10 cellular contexts compared by ENCODE assay signal in genomic region chr9:133162802-133163558, GRCh38. TPM values are rescaled to one million over a fixed set of nuclear protein-coding genes. Genes with fewer than 3 reads are reported as not detected.
DNase-seq lines count a peak whose midpoint lies in the region; ATAC-seq and TF ChIP-seq lines count a peak whose summit lies in the region.
"Had no signal": no experiment of that assay in that cellular context is flagged by ENCODE, and none has a peak within 500 bp of the region (broad histone marks: within the 10 kb centered on the region; RNA-seq: fewer than 3 reads in every experiment).

No MANE protein-coding gene starts in this region.

- H3K27me3 ChIP-seq in BLaER1, result no peaks in the 10 kb centered on the region
- 0 out of 2 replicates have a peak, but pooled peaks cover 5% of the 10 kb centered on the region for H3K27me3 ChIP-seq in OCI-LY3 (ENCODE audit: low read depth, low read length)
- H3K27me3 ChIP-seq in fibroblast of lung (ENCODE audit: control insufficient read depth, insufficient read depth, low read length), result no peaks in the 10 kb centered on the region
- H3K27me3 ChIP-seq in neuronal stem cell (ENCODE audit: control insufficient read depth in 3 of 3, insufficient read depth in 3 of 3, low read depth in 1 of 3, low read length in 3 of 3), result peaks cover 0 to 51% (median 23%) of the 10 kb centered on the region in 3 experiments

- peaks cover 64% of the 10 kb centered on the region for H3K4me1 ChIP-seq in BLaER1
- peaks cover 12% of the 10 kb centered on the region; the same call in 1 of the 2 replicates for H3K4me1 ChIP-seq in OCI-LY3 (ENCODE audit: low read length)
- H3K4me1 ChIP-seq in fibroblast of lung (ENCODE audit: control insufficient read depth, extremely low read depth, insufficient read depth, low read length), result no peaks in the 10 kb centered on the region
- H3K4me1 ChIP-seq in neuronal stem cell (ENCODE audit: control insufficient read depth in 2 of 2, insufficient read depth in 1 of 2, low read depth in 1 of 2, low read length in 2 of 2), result peaks cover 4 to 9% of the 10 kb centered on the region in 2 donors
- H3K4me1 ChIP-seq: foreskin keratinocyte had no signal

- peak overlapping the region; percentile 98 for H3K4me2 ChIP-seq in BLaER1
- peak overlapping the region; percentile 94 for H3K4me2 ChIP-seq in OCI-LY3 (ENCODE audit: low read length)
- H3K4me2 ChIP-seq in fibroblast of lung (ENCODE audit: extremely low read depth, insufficient read depth, low read length), result peak overlapping the region; percentile 69
- H3K4me2 ChIP-seq in neuronal stem cell (ENCODE audit: insufficient read depth, low read length, poor library complexity, severe bottlenecking), result peak overlapping the region; percentile 90

- H3K79me2 ChIP-seq in OCI-LY3 (ENCODE audit: low read length) (no peaks in the 10 kb centered on the region), fibroblast of lung (ENCODE audit: control insufficient read depth, insufficient read depth, low read length) (no peaks in the 10 kb centered on the region)

- peak overlapping the region; percentile 96 for H3K18ac ChIP-seq in neuronal stem cell (ENCODE audit: low read length)

- H3K14ac ChIP-seq in neuronal stem cell (ENCODE audit: low read length), result no peak overlapping the region

- no peak overlapping the region for H4K8ac ChIP-seq in neuronal stem cell (ENCODE audit: low read depth, low read length)

- DNase-seq in fibroblast of lung (ENCODE audit: low read depth in 2 of 2), result no peak
- no peak for DNase-seq in neuronal stem cell (ENCODE audit: low spot score)
- DNase-seq in NCI-H187 treated with DMSO at 0.1 percent for 48 hours (lab: John Stamatoyannopoulos, UW), result no peak
- no peak for DNase-seq in DMS53 (lab: John Stamatoyannopoulos, UW)
- no peak for DNase-seq in HuH-7.5 (ENCODE audit: low spot score)
- DNase-seq: foreskin keratinocyte, NCI-H510A treated with DMSO at 0.1 percent for 48 hours had no signal

- peak overlapping the region; percentile 93 for H3K27ac ChIP-seq in BLaER1
- no peak overlapping the region for H3K27ac ChIP-seq in OCI-LY3 (ENCODE audit: low read length)
- no peak overlapping the region for H3K27ac ChIP-seq in fibroblast of lung (ENCODE audit: insufficient read depth, low read length)
- no peak overlapping the region for H3K27ac ChIP-seq in neuronal stem cell (replicated peaks; ENCODE audit: low read length)
- H3K27ac ChIP-seq: foreskin keratinocyte had no signal

- H4K91ac ChIP-seq in neuronal stem cell (ENCODE audit: low read depth, low read length, poor library complexity), result no peak overlapping the region

- H3K9ac ChIP-seq in BLaER1 (peak overlapping the region; percentile 87), OCI-LY3 (ENCODE audit: low read length) (peak overlapping the region; percentile 58), fibroblast of lung (ENCODE audit: insufficient read depth, low read length) (peak overlapping the region; percentile 17), neuronal stem cell (ENCODE audit: low read depth, low read length, poor library complexity) (peak overlapping the region; percentile 92)

- H3K79me1 ChIP-seq in neuronal stem cell (ENCODE audit: low read depth, low read length), result peaks cover 1% of the 10 kb centered on the region

- no peaks in the 10 kb centered on the region for H3K9me3 ChIP-seq in BLaER1
- H3K9me3 ChIP-seq in OCI-LY3 (ENCODE audit: insufficient read depth, low read length), result no peaks in the 10 kb centered on the region
- no peaks in the 10 kb centered on the region for H3K9me3 ChIP-seq in fibroblast of lung (ENCODE audit: control insufficient read depth, insufficient read depth, low read depth, low read length)
- H3K9me3 ChIP-seq in neuronal stem cell (replicated peaks in 1 of 2; ENCODE audit: control insufficient read depth in 2 of 2, insufficient read depth in 1 of 2, low read depth in 1 of 2, low read length in 2 of 2), result no peaks in the 10 kb centered on the region

- H2BK12ac ChIP-seq in neuronal stem cell (ENCODE audit: low read length), result no peak overlapping the region

- H3K4ac ChIP-seq in neuronal stem cell (ENCODE audit: low read length), result peak overlapping the region; percentile 94

- H2BK5ac ChIP-seq in neuronal stem cell (ENCODE audit: low read length), result peak overlapping the region; percentile 67

- no CpG with 5 or more reads among the region's 57 CpGs for WGBS in neuronal stem cell (ENCODE audit: extremely low coverage in 2 of 2, insufficient read length in 2 of 2, insufficient replicate concordance in 1 of 2), 2 donors

- H4K20me1 ChIP-seq in BLaER1 (peaks cover 50% of the 10 kb centered on the region), OCI-LY3 (ENCODE audit: insufficient read depth, low read length) (no peaks in the 10 kb centered on the region), fibroblast of lung (ENCODE audit: control insufficient read depth, extremely low read depth, insufficient read depth, low read length) (no peaks in the 10 kb centered on the region)

- TF ChIP-seq CTCF in OCI-LY3 (IDR thresholded peaks at IDR 0.05; ENCODE audit: low read depth, low read length) (no peak), fibroblast of lung (conservative IDR thresholded peaks at IDR 0.05 in 1 of 2, IDR thresholded peaks at IDR 0.05 in 1 of 2; ENCODE audit: low read depth in 1 of 2, low read length in 2 of 2) (no peak)

- H2AK5ac ChIP-seq in neuronal stem cell (ENCODE audit: low read depth, low read length), result peak overlapping the region; percentile 88

- ATAC-seq in HG02610 (IDR thresholded peaks at IDR 0.05; ENCODE audit: unreplicated experiment), result no peak

- H3K4me3 ChIP-seq in BLaER1, result peak overlapping the region; percentile 82
- peak overlapping the region; percentile 83 for H3K4me3 ChIP-seq in OCI-LY3 (ENCODE audit: low read length)
- H3K4me3 ChIP-seq in fibroblast of lung (replicated peaks in 1 of 4; ENCODE audit: control extremely low read depth in 1 of 4, insufficient read depth in 1 of 4, low read depth in 3 of 4, low read length in 4 of 4), result peak overlapping the region; percentile 31 to 68 (median 43)
- peak overlapping the region; percentile 40 to 85 for H3K4me3 ChIP-seq in neuronal stem cell (ENCODE audit: low read length in 2 of 2)

- H2BK15ac ChIP-seq in neuronal stem cell (ENCODE audit: low read length), result peak overlapping the region; percentile 91

- H3K36me3 ChIP-seq in BLaER1 (peaks cover 27% of the 10 kb centered on the region), OCI-LY3 (replicated peaks; ENCODE audit: low read depth, low read length) (no peaks in the 10 kb centered on the region), fibroblast of lung (ENCODE audit: control insufficient read depth, insufficient read depth, low read length) (no peaks in the 10 kb centered on the region), neuronal stem cell (replicated peaks in 1 of 2; ENCODE audit: control insufficient read depth in 2 of 2, insufficient read depth in 2 of 2, low read length in 2 of 2) (no peaks in the 10 kb centered on the region)

- peak overlapping the region; percentile 49 for H2BK120ac ChIP-seq in neuronal stem cell (ENCODE audit: low read depth, low read length)

- peak overlapping the region; percentile 75 for H3K23ac ChIP-seq in neuronal stem cell (ENCODE audit: low read depth, low read length, poor library complexity)

- H2AFZ ChIP-seq in OCI-LY3 (ENCODE audit: low read depth, low read length) (no peak overlapping the region), fibroblast of lung (ENCODE audit: low read length) (peak overlapping the region; percentile 67), neuronal stem cell (ENCODE audit: low read length) (peak overlapping the region; percentile 99)

RNA-seq across cellular contexts. Expression of gene GBGT1, which starts 0.7 kb away (rescaled TPM):
- 3.3 and 4.1 TPM in 2 replicates for total RNA-seq in fibroblast of lung
- 0.86 and 2.6 TPM in 2 replicates for polyA plus RNA-seq in fibroblast of lung
- polyA plus RNA-seq in fibroblast of lung (2012), result 1.4 and 2.6 TPM in 2 replicates
- 7.6 and 11.0 TPM in 2 replicates for polyA minus RNA-seq in fibroblast of lung (ENCODE audit: low replicate concordance)
- 2.2 TPM for polyA plus RNA-seq in neuronal stem cell (2013, experiment 1 of 2)
- polyA plus RNA-seq in neuronal stem cell (2013, experiment 2 of 2), result 1.8 TPM

RNA-seq across cellular contexts. Expression of gene RALGDS, which starts 41.9 kb away (rescaled TPM):
- total RNA-seq in fibroblast of lung, result 16.2 and 23.6 TPM in 2 replicates
- polyA plus RNA-seq in fibroblast of lung, result 16.6 and 22.4 TPM in 2 replicates
- 10.6 and 15.5 TPM in 2 replicates for polyA plus RNA-seq in fibroblast of lung (2012)
- polyA minus RNA-seq in fibroblast of lung (ENCODE audit: low replicate concordance), result 16.8 and 18.8 TPM in 2 replicates
- polyA plus RNA-seq in neuronal stem cell (2013, experiment 1 of 2), result 48.3 TPM
- polyA plus RNA-seq in neuronal stem cell (2013, experiment 2 of 2), result 47.0 TPM

RNA-seq across cellular contexts. Expression of gene OBP2B, which starts 46.1 kb away (rescaled TPM):
- not detected in 2 replicates for total RNA-seq in fibroblast of lung
- polyA plus RNA-seq in fibroblast of lung, result not detected in 2 replicates
- polyA plus RNA-seq in fibroblast of lung (2012), result not detected in 2 replicates
- polyA minus RNA-seq in fibroblast of lung (ENCODE audit: low replicate concordance), result not detected in 2 replicates
- not detected for polyA plus RNA-seq in neuronal stem cell (2013, experiment 1 of 2)
- polyA plus RNA-seq in neuronal stem cell (2013, experiment 2 of 2), result not detected
- total RNA-seq: foreskin keratinocyte had no signal
- polyA plus RNA-seq: foreskin keratinocyte had no signal

Comparison
In these comparisons a context has a peak if more than half of its experiments do, and no peak if none do; other contexts are left out.
1. H3K9ac ChIP-seq: peak in every context shown above with its lines; median percentile 92 in neuronal stem cell; 87 in BLaER1; 58 in OCI-LY3; 17 in fibroblast of lung.